ENCODE assay signal across 27 cellular contexts in the genomic region with DNA sequence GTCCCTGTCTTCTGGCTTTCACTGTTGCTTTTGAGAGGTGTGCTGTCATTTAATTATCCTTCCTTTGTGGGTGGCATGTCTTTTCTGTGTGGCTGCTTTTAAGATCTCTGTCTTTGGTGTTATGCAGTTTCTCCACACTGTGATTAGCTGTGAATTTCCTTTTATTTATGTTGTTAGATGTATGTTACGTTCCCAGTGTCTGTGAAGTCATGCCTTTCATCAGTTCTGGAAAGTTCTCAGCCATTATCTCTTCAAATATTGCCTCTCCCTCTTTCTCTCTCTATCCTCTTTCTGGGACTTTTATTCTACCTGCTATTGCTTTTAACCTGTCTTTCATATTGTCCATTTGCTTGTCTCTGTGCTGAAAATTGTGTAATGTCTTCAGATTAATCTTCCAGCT.
"Had no signal": no experiment of that assay in that cellular context is flagged by ENCODE, and none has a peak within 500 bp of the region (broad histone marks: within the 10 kb centered on the region; RNA-seq: fewer than 3 reads in every experiment).

No MANE protein-coding gene starts in this region.

- ATAC-seq: stimulated activated effector memory CD8-positive, alpha-beta T cell treated with anti-CD3 and anti-CD28 coated beads, Interleukin-12 subunit alpha, Interleukin-12 subunit beta, amount 100 ng/mL, for 72 hours; stimulated activated memory B cell treated with anti-CD40 and anti-IgM and Interleukin-4, amounts not matched to agents 10 μg/mL and 1 μg/mL and 100 μg/mL, for 72 hours; stimulated activated naive B cell treated with anti-CD40 and anti-IgM and Interleukin-4, amounts not matched to agents 10 μg/mL and 1 μg/mL and 100 μg/mL, for 72 hours; stimulated activated naive CD8-positive, alpha-beta T cell treated with anti-CD3 and anti-CD28 coated beads, Interleukin-15, amount 100 ng/mL, for 72 hours; stimulated activated naive CD8-positive, alpha-beta T cell treated with anti-CD3 and anti-CD28 coated beads, Interleukin-15, Interleukin-2, amounts not matched to agents 100 U/mL and 50 U/mL, for 24 hours; upper lobe of right lung had no signal

- DNase-seq: stimulated activated CD4-positive, alpha-beta T cell treated with anti-CD3 and anti-CD28 coated beads, Interleukin-2, amount 100 ng/mL, for 48 hours; stimulated activated CD4-positive, alpha-beta T cell treated with anti-CD3 and anti-CD28 coated beads, Interleukin-4, amount 100 ng/mL, for 1 hour; stimulated activated CD4-positive, alpha-beta T cell treated with anti-CD3 and anti-CD28 coated beads, Interleukin-4, amount 100 ng/mL, for 24 hours; stimulated activated CD4-positive, alpha-beta T cell treated with anti-CD3 and anti-CD28 coated beads, Interleukin-4, amount 100 ng/mL, for 4 hours; stimulated activated CD8-positive, alpha-beta memory T cell treated with anti-CD3 and anti-CD28 coated beads, Interleukin-4, amount 100 ng/mL, for 48 hours; stimulated activated naive B cell treated with anti-CD40 and anti-IgM and Interleukin-4, amounts not matched to agents 10 μg/mL and 1 μg/mL and 100 μg/mL, for 72 hours; stimulated activated naive CD4-positive, alpha-beta T cell; stimulated activated naive CD4-positive, alpha-beta T cell treated with Interleukin-2 at 50 U/mL for 16 hours; stimulated activated naive CD8-positive, alpha-beta T cell treated with anti-CD3 and anti-CD28 coated beads, Interleukin-15, amount 100 ng/mL, for 72 hours; stimulated activated naive CD8-positive, alpha-beta T cell treated with anti-CD3 and anti-CD28 coated beads, Interleukin-15, Interleukin-2, amounts not matched to agents 100 U/mL and 50 U/mL, for 24 hours; stomach; substantia nigra; testis; thyroid gland; tibial artery; transverse colon; trophoblast cell; upper lobe of left lung; upper lobe of right lung; uterus had no signal

- FAIRE-seq: urothelium cell line had no signal

- H3K4me1 ChIP-seq: stomach, suprapubic skin, testis, thyroid gland, tibial artery, tibial nerve, transverse colon, upper lobe of left lung, upper lobe of right lung, uterus, vagina had no signal

- H3K9me3 ChIP-seq: stomach, suprapubic skin, testis, thoracic aorta, thyroid gland, tibial artery, tibial nerve, transverse colon, upper lobe of left lung, upper lobe of right lung, uterus, vagina had no signal

- H3K27me3 ChIP-seq: testis, thyroid gland, tibial nerve, upper lobe of left lung, uterus, vagina had no signal

- H3K4me3 ChIP-seq: stomach, suprapubic skin, testis, thoracic aorta, thyroid gland, tibial artery, tibial nerve, transverse colon, upper lobe of left lung, upper lobe of right lung, uterus, vagina had no signal

- H3K36me3 ChIP-seq: stomach, suprapubic skin, thoracic aorta, thyroid gland, tibial artery, tibial nerve, transverse colon, upper lobe of left lung, upper lobe of right lung, uterus, vagina had no signal

- H3K27ac ChIP-seq: stomach, suprapubic skin, testis, thoracic aorta, thyroid gland, tibial artery, tibial nerve, transverse colon, upper lobe of left lung, upper lobe of right lung, uterus, vagina had no signal
